ENCODE assay signal across 8 cellular contexts in genomic region chr4:6709230-6710114, GRCh38.
DNase-seq lines count a peak whose midpoint lies in the region; ATAC-seq lines count a peak whose summit lies in the region.

Gene MRFAP1L1 (minus strand): TSS chr4:6709865. CDS start chr4:6709629, 236 bp downstream.

- ATAC-seq in GM19023 (IDR thresholded peaks at IDR 0.05; ENCODE audit: unreplicated experiment) (peak; percentile 68), HG03342 (IDR thresholded peaks at IDR 0.05; ENCODE audit: unreplicated experiment) (peak; percentile 62)

- DNase-seq in AG08396 (ENCODE audit: low spot score): peak; percentile 94
- DNase-seq in NCI-H446 treated with DMSO at 0.1 percent for 48 hours (lab: John Stamatoyannopoulos, UW): peak; percentile 85
- peak; percentile 97 for DNase-seq in activated CD4-positive, CD25-positive, alpha-beta regulatory T cell treated with anti-CD3 and anti-CD28 coated beads, Interleukin-2, amount 50 U/mL, for 72 hours
- DNase-seq in cerebellar cortex (ENCODE audit: low spot score): peak; percentile 90
- peak; percentile 98 for DNase-seq in islet precursor cell
- peak; percentile 93 for DNase-seq in stimulated activated CD4-positive, alpha-beta T cell treated with anti-CD3 and anti-CD28 coated beads, Interleukin-12 subunit alpha, Interleukin-12 subunit beta, amount 100 ng/mL, for 4 hours

Comparison
In these comparisons a context has a peak if more than half of its experiments do, and no peak if none do; other contexts are left out.
1. Peak in every context shown above with its lines: DNase-seq and ATAC-seq.